In the genomic region with DNA sequence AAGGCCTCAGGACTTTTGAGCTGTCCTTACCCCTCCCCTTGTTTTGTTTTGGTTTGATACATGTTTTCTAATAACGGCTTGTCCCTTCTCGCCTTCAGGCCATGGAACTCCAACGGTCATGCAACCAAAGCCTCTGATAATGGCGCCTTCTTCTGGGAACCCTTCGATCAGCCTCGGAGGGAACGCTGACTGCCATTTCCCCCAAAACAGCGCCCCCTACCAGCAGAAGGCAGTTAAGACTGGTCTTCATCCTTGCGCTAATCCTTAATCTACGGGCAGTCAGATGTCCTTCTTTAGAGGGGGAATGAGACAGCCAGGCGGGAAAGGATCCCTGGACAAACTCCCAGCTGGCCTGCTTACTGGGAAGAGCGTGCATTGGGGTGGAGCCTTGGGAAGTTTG, we compare ENCODE assay signal across 21 cellular contexts.
DNase-seq lines count a peak whose midpoint lies in the region; ATAC-seq and TF ChIP-seq lines count a peak whose summit lies in the region.
"Had no signal": no experiment of that assay in that cellular context is flagged by ENCODE, and none has a peak within 500 bp of the region (broad histone marks: within the 10 kb centered on the region; RNA-seq: fewer than 3 reads in every experiment).

No MANE protein-coding gene starts in this region.

- no peak overlapping the region for H3K4me3 Mint-ChIP-seq in WTC11
- H3K4me3 Mint-ChIP-seq: activated T-cell treated with anti-CD3 and anti-CD28 coated beads, Interleukin-2, amount 50 U/mL, for 72 hours; central memory CD8-positive, alpha-beta T cell; T-helper 2 cell treated with Interferon-gamma antibody and Interleukin-4, amounts not matched to agents 5 μg/mL and 100 μg/mL, for 36 hours had no signal

- no peak overlapping the region for H3K27ac Mint-ChIP-seq in WTC11
- H3K27ac Mint-ChIP-seq: activated T-cell treated with anti-CD3 and anti-CD28 coated beads, Interleukin-2, amount 50 U/mL, for 72 hours; T-helper 2 cell treated with Interferon-gamma antibody and Interleukin-4, amounts not matched to agents 5 μg/mL and 100 μg/mL, for 36 hours had no signal

- H3K4me3 ChIP-seq in LNCaP clone FGC (ENCODE audit: low read depth, low read length), result no peak overlapping the region
- H3K4me3 ChIP-seq: ascending aorta, dorsolateral prefrontal cortex, hepatocyte had no signal

- CTCF ChIA-PET in WTC11 (lab: Charles Lee), result interaction anchor here (0.7 to 1.3 kb wide), 2 partner anchors 202 to 204 kb away, joined by 3 to 5 read pairs; no protein-coding TSS in a partner anchor

- ATAC-seq in WTC11, result peak; percentile 71
- ATAC-seq in HG02970 (IDR thresholded peaks at IDR 0.05; ENCODE audit: low FRiP score, unreplicated experiment), result no peak
- ATAC-seq: activated T-cell treated with anti-CD3 and anti-CD28 coated beads, Interleukin-2, amount 50 U/mL, for 72 hours; foreskin keratinocyte; Panc1 had no signal

- H3K9me3 Mint-ChIP-seq in WTC11, result peaks cover 38% of the 10 kb centered on the region
- H3K9me3 Mint-ChIP-seq: activated T-cell treated with anti-CD3 and anti-CD28 coated beads, Interleukin-2, amount 50 U/mL, for 72 hours; central memory CD8-positive, alpha-beta T cell; T-helper 2 cell treated with Interferon-gamma antibody and Interleukin-4, amounts not matched to agents 5 μg/mL and 100 μg/mL, for 36 hours had no signal

- peak; percentile 43; the same call in 1 of the 2 replicates for TF ChIP-seq CTCF in LNCaP clone FGC (IDR thresholded peaks at IDR 0.05; ENCODE audit: control insufficient read depth, extremely low read depth, insufficient read depth)
- peak; percentile 63 for TF ChIP-seq CTCF in WTC11 (IDR thresholded peaks at IDR 0.05)

- no peaks in the 10 kb centered on the region for H3K27me3 Mint-ChIP-seq in WTC11 (ENCODE audit: low read depth)

- POLR2A ChIA-PET in WTC11 (lab: Charles Lee), result no interaction called here

- H3K36me3 Mint-ChIP-seq in WTC11, result peaks cover 35% of the 10 kb centered on the region

- peak; percentile 26 for DNase-seq in DMS53 (lab: John Stamatoyannopoulos, UW)
- no peak for DNase-seq in DMS53 treated with DMSO at 0.1 percent for 48 hours (lab: John Stamatoyannopoulos, UW; ENCODE audit: unreplicated experiment)
- DNase-seq in LNCaP clone FGC (ENCODE audit: low read depth), result no peak
- DNase-seq in WTC11 (ENCODE audit: low spot score), result peak; percentile 66
- peak; percentile 28 for DNase-seq in stimulated activated CD8-positive, alpha-beta memory T cell treated with anti-CD3 and anti-CD28 coated beads, Interleukin-4, amount 100 ng/mL, for 48 hours
- DNase-seq in RKO (ENCODE audit: low spot score), result no peak
- DNase-seq in activated CD4-positive, alpha-beta T cell treated with anti-CD3 and anti-CD28 coated beads for 4 hours, result no peak
- DNase-seq: activated CD4-positive, CD25-positive, alpha-beta regulatory T cell treated with anti-CD3 and anti-CD28 coated beads, Interleukin-2, amount 50 U/mL, for 72 hours; activated naive CD4-positive, alpha-beta T cell treated with anti-CD3 and anti-CD28 coated beads, Interleukin-2, amount 50 U/mL, for 16 hours; activated T-cell treated with anti-CD3 and anti-CD28 coated beads, Interleukin-2, amount 50 U/mL, for 72 hours; dorsolateral prefrontal cortex; foreskin keratinocyte; islet precursor cell; NCI-H1694; stimulated activated CD4-positive, alpha-beta T cell treated with anti-CD3 and anti-CD28 coated beads, Interleukin-4, amount 100 ng/mL, for 24 hours had no signal

- peaks cover 21% of the 10 kb centered on the region for H3K4me1 Mint-ChIP-seq in WTC11
- H3K4me1 Mint-ChIP-seq: central memory CD8-positive, alpha-beta T cell had no signal

TF ChIP-seq in WTC11, 78 proteins besides CTCF, POLR2A, EP300 and RAD21:
- TF ChIP-seq GRHL2 (CRISPR knock-in tag; IDR thresholded peaks at IDR 0.05; ENCODE audit: insufficient replicate concordance, severe bottlenecking) (no peak), ATF1 (CRISPR knock-in tag; IDR thresholded peaks at IDR 0.05) (no peak), ZNF423 (CRISPR knock-in tag; IDR thresholded peaks at IDR 0.05) (no peak), ETV6 (CRISPR knock-in tag; IDR thresholded peaks at IDR 0.05) (peak; percentile 36; the same call in 1 of the 2 replicates)
- TF ChIP-seq, protein P1, sequence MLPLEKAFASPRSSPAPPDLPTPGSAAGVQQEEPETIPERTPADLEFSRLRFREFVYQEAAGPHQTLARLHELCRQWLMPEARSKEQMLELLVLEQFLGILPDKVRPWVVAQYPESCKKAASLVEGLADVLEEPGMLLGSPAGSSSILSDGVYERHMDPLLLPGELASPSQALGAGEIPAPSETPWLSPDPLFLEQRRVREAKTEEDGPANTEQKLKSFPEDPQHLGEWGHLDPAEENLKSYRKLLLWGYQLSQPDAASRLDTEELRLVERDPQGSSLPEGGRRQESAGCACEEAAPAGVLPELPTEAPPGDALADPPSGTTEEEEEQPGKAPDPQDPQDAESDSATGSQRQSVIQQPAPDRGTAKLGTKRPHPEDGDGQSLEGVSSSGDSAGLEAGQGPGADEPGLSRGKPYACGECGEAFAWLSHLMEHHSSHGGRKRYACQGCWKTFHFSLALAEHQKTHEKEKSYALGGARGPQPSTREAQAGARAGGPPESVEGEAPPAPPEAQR (CRISPR knock-in tag; IDR thresholded peaks at IDR 0.05), result 0 out of 2 replicates have a peak, but pooled peaks have one; percentile 54

Comparison
In these comparisons a context has a peak if more than half of its experiments do, and no peak if none do; other contexts are left out.
1. DNase-seq: peak in DMS53 (single experiment), WTC11 (single experiment) and stimulated activated CD8-positive, alpha-beta memory T cell treated with anti-CD3 and anti-CD28 coated beads, Interleukin-4, amount 100 ng/mL, for 48 hours (single experiment); none in DMS53 treated with DMSO at 0.1 percent for 48 hours (single experiment), LNCaP clone FGC (single experiment), RKO (single experiment) and activated CD4-positive, alpha-beta T cell treated with anti-CD3 and anti-CD28 coated beads for 4 hours (0 of 2).